Comparison of ENCODE assay signal across 1 cellular context in the genomic region with DNA sequence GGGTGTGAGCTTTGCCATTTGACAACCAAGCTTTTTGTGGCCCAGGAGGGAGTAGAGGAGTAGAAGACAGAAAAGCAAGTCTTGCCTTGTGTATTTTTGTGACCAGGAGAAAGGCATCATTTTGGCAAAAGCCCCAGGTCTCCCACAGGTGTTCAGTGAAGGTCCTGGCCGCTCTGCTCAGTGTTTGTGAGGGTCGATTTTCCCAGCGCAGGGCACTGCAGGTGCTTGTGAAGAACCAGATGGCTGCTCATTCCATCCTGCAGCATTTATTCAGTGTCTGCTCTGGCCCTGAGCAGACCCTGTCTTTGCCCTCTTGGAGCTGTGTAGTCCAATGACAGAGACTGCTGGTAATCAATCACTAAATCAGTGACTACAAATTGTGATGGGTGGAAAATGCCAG.
TF ChIP-seq lines count a peak whose summit lies in the region.

No MANE protein-coding gene starts in this region.

TF ChIP-seq in GM23338, 12 proteins besides CTCF, POLR2A, EP300 and RAD21 (continued from another document):
- TF ChIP-seq, protein P1, sequence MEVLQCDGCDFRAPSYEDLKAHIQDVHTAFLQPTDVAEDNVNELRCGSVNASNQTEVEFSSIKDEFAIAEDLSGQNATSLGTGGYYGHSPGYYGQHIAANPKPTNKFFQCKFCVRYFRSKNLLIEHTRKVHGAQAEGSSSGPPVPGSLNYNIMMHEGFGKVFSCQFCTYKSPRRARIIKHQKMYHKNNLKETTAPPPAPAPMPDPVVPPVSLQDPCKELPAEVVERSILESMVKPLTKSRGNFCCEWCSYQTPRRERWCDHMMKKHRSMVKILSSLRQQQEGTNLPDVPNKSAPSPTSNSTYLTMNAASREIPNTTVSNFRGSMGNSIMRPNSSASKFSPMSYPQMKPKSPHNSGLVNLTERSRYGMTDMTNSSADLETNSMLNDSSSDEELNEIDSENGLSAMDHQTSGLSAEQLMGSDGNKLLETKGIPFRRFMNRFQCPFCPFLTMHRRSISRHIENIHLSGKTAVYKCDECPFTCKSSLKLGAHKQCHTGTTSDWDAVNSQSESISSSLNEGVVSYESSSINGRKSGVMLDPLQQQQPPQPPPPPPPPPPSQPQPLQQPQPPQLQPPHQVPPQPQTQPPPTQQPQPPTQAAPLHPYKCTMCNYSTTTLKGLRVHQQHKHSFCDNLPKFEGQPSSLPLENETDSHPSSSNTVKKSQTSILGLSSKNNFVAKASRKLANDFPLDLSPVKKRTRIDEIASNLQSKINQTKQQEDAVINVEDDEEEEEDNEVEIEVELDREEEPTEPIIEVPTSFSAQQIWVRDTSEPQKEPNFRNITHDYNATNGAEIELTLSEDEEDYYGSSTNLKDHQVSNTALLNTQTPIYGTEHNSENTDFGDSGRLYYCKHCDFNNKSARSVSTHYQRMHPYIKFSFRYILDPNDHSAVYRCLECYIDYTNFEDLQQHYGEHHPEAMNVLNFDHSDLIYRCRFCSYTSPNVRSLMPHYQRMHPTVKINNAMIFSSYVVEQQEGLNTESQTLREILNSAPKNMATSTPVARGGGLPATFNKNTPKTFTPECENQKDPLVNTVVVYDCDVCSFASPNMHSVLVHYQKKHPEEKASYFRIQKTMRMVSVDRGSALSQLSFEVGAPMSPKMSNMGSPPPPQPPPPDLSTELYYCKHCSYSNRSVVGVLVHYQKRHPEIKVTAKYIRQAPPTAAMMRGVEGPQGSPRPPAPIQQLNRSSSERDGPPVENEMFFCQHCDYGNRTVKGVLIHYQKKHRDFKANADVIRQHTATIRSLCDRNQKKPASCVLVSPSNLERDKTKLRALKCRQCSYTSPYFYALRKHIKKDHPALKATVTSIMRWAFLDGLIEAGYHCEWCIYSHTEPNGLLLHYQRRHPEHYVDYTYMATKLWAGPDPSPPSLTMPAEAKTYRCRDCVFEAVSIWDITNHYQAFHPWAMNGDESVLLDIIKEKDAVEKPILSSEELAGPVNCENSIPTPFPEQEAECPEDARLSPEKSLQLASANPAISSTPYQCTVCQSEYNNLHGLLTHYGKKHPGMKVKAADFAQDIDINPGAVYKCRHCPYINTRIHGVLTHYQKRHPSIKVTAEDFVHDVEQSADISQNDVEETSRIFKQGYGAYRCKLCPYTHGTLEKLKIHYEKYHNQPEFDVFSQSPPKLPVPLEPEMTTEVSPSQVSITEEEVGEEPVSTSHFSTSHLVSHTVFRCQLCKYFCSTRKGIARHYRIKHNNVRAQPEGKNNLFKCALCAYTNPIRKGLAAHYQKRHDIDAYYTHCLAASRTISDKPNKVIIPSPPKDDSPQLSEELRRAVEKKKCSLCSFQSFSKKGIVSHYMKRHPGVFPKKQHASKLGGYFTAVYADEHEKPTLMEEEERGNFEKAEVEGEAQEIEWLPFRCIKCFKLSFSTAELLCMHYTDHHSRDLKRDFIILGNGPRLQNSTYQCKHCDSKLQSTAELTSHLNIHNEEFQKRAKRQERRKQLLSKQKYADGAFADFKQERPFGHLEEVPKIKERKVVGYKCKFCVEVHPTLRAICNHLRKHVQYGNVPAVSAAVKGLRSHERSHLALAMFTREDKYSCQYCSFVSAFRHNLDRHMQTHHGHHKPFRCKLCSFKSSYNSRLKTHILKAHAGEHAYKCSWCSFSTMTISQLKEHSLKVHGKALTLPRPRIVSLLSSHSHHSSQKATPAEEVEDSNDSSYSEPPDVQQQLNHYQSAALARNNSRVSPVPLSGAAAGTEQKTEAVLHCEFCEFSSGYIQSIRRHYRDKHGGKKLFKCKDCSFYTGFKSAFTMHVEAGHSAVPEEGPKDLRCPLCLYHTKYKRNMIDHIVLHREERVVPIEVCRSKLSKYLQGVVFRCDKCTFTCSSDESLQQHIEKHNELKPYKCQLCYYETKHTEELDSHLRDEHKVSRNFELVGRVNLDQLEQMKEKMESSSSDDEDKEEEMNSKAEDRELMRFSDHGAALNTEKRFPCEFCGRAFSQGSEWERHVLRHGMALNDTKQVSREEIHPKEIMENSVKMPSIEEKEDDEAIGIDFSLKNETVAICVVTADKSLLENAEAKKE (CRISPR knock-in tag; IDR thresholded peaks at IDR 0.05): no peak
- no peak for TF ChIP-seq JUNB (IDR thresholded peaks at IDR 0.05; ENCODE audit: unreplicated experiment)
- no peak for TF ChIP-seq EZH2 (IDR thresholded peaks at IDR 0.05; ENCODE audit: low read depth, unreplicated experiment)
- TF ChIP-seq, protein P2, sequence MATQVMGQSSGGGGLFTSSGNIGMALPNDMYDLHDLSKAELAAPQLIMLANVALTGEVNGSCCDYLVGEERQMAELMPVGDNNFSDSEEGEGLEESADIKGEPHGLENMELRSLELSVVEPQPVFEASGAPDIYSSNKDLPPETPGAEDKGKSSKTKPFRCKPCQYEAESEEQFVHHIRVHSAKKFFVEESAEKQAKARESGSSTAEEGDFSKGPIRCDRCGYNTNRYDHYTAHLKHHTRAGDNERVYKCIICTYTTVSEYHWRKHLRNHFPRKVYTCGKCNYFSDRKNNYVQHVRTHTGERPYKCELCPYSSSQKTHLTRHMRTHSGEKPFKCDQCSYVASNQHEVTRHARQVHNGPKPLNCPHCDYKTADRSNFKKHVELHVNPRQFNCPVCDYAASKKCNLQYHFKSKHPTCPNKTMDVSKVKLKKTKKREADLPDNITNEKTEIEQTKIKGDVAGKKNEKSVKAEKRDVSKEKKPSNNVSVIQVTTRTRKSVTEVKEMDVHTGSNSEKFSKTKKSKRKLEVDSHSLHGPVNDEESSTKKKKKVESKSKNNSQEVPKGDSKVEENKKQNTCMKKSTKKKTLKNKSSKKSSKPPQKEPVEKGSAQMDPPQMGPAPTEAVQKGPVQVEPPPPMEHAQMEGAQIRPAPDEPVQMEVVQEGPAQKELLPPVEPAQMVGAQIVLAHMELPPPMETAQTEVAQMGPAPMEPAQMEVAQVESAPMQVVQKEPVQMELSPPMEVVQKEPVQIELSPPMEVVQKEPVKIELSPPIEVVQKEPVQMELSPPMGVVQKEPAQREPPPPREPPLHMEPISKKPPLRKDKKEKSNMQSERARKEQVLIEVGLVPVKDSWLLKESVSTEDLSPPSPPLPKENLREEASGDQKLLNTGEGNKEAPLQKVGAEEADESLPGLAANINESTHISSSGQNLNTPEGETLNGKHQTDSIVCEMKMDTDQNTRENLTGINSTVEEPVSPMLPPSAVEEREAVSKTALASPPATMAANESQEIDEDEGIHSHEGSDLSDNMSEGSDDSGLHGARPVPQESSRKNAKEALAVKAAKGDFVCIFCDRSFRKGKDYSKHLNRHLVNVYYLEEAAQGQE (IDR thresholded peaks at IDR 0.05; ENCODE audit: unreplicated experiment): no peak
- TF ChIP-seq ZNF331 (CRISPR knock-in tag; IDR thresholded peaks at IDR 0.05; ENCODE audit: low read depth): no peak
- TF ChIP-seq ZNF114 (CRISPR knock-in tag; IDR thresholded peaks at IDR 0.05): no peak
- no peak for TF ChIP-seq POLR2AphosphoS5 (IDR thresholded peaks at IDR 0.05; ENCODE audit: low read depth)
- no peak for TF ChIP-seq EZH2phosphoT487 (IDR thresholded peaks at IDR 0.05; ENCODE audit: unreplicated experiment)
